ENCODE assay signal across 32 cellular contexts in the genomic region with DNA sequence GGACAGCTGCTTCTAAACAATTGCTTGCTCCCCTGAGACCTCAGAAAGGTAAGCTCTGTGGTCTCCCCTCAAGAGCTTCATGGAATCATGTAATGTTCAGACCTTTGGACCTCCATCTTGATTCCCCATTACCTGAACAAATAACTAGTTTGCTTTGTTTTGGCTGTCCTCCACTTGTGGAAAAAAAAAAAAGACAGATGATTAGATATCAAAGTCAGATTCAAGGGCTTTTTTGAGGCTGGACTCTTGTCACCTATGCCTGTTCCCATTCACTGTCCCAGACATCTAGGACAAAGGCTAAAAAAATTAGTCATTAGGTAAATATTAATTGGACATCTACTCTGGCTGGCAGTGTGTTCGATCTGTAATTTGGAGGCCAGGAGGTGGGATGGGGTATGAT. TPM values are rescaled to one million over a fixed set of nuclear protein-coding genes. Genes with fewer than 3 reads are reported as not detected.
"Had no signal": no experiment of that assay in that cellular context is flagged by ENCODE, and none has a peak within 500 bp of the region (broad histone marks: within the 10 kb centered on the region; RNA-seq: fewer than 3 reads in every experiment).

No MANE protein-coding gene starts in this region.

- H3K27ac Mint-ChIP-seq: activated CD4-positive, alpha-beta memory T cell treated with anti-CD3 and anti-CD28 coated beads for 36 hours; activated CD4-positive, alpha-beta T cell treated with anti-CD3 and anti-CD28 coated beads for 36 hours; activated CD4-positive, alpha-beta T cell treated with anti-CD3 and anti-CD28 coated beads, Interleukin-2, amount 10 ng/mL, durations not matched to agents 24 days and 14 days; activated CD8-positive, alpha-beta memory T cell treated with anti-CD3 and anti-CD28 coated beads, Interleukin-2, amount 10 ng/mL, durations not matched to agents 7 days and 5 days; activated CD8-positive, alpha-beta T cell treated with anti-CD3 and anti-CD28 coated beads, Interleukin-2, amount 10 ng/mL, durations not matched to agents 7 days and 5 days; activated naive CD4-positive, alpha-beta T cell treated with anti-CD3 and anti-CD28 coated beads for 36 hours; activated naive CD4-positive, alpha-beta T cell treated with anti-CD3 and anti-CD28 coated beads, Interleukin-2, amount 50 U/mL, for 24 hours; activated naive CD8-positive, alpha-beta T cell treated with anti-CD3 and anti-CD28 coated beads, Interleukin-2, amount 10 ng/mL, durations not matched to agents 7 days and 5 days; activated T-helper 1 cell treated with anti-CD3 and anti-CD28 coated beads, Interleukin-12 subunit alpha, Interleukin-12 subunit beta, Interleukin-2, Interleukin-4 antibody, amounts not matched to agents 30 ng/mL and 10 ng/mL and 1 ng/mL, durations not matched to agents 14 hours and 24 hours and 36 hours; activated T-helper 2 cell treated with anti-CD3 and anti-CD28 coated beads, Interferon-gamma antibody, Interleukin-2, Interleukin-4, amounts not matched to agents 10 μg/mL and 5 μg/mL and 100 μg/mL, durations not matched to agents 14 hours and 24 hours and 36 hours; effector memory CD8-positive, alpha-beta T cell had no signal

- H3K4me3 Mint-ChIP-seq: activated CD4-positive, alpha-beta memory T cell treated with anti-CD3 and anti-CD28 coated beads for 36 hours; activated CD4-positive, alpha-beta T cell treated with anti-CD3 and anti-CD28 coated beads for 36 hours; activated CD4-positive, alpha-beta T cell treated with anti-CD3 and anti-CD28 coated beads, Interleukin-2, amount 10 ng/mL, durations not matched to agents 24 days and 14 days; activated CD8-positive, alpha-beta memory T cell treated with anti-CD3 and anti-CD28 coated beads, Interleukin-2, amount 10 ng/mL, durations not matched to agents 7 days and 5 days; activated CD8-positive, alpha-beta T cell treated with anti-CD3 and anti-CD28 coated beads, Interleukin-2, amount 10 ng/mL, durations not matched to agents 7 days and 5 days; activated naive CD4-positive, alpha-beta T cell treated with anti-CD3 and anti-CD28 coated beads for 36 hours; activated naive CD4-positive, alpha-beta T cell treated with anti-CD3 and anti-CD28 coated beads, Interleukin-2, amount 50 U/mL, for 24 hours; activated naive CD8-positive, alpha-beta T cell treated with anti-CD3 and anti-CD28 coated beads, Interleukin-2, amount 10 ng/mL, durations not matched to agents 7 days and 5 days; activated T-helper 1 cell treated with anti-CD3 and anti-CD28 coated beads, Interleukin-12 subunit alpha, Interleukin-12 subunit beta, Interleukin-2, Interleukin-4 antibody, amounts not matched to agents 30 ng/mL and 10 ng/mL and 1 ng/mL, durations not matched to agents 14 hours and 24 hours and 36 hours; effector memory CD8-positive, alpha-beta T cell had no signal

- H3K36me3 ChIP-seq: esophagus muscularis mucosa, gastrocnemius medialis had no signal

- ATAC-seq: activated CD4-positive, alpha-beta T cell treated with anti-CD3 and anti-CD28 coated beads for 36 hours; activated CD8-positive, alpha-beta memory T cell treated with anti-CD3 and anti-CD28 coated beads, Interleukin-2, amount 10 ng/mL, durations not matched to agents 7 days and 5 days; activated CD8-positive, alpha-beta T cell treated with anti-CD3 and anti-CD28 coated beads, Interleukin-2, amount 10 ng/mL, durations not matched to agents 7 days and 5 days; body of pancreas; effector memory CD8-positive, alpha-beta T cell; foreskin keratinocyte; gastrocnemius medialis had no signal

- FAIRE-seq: colon had no signal

- H3K27ac ChIP-seq: body of pancreas, esophagus muscularis mucosa, foreskin keratinocyte, gastrocnemius medialis had no signal

- H3K4me3 ChIP-seq: body of pancreas, esophagus muscularis mucosa, gastrocnemius medialis had no signal

- H3K9me3 ChIP-seq: body of pancreas, esophagus muscularis mucosa, gastrocnemius medialis had no signal

- H3K36me3 Mint-ChIP-seq: activated CD4-positive, alpha-beta memory T cell treated with anti-CD3 and anti-CD28 coated beads for 36 hours; activated CD8-positive, alpha-beta memory T cell treated with anti-CD3 and anti-CD28 coated beads, Interleukin-2, amount 10 ng/mL, durations not matched to agents 7 days and 5 days; activated naive CD4-positive, alpha-beta T cell treated with anti-CD3 and anti-CD28 coated beads, Interleukin-2, amount 50 U/mL, for 24 hours; activated naive CD8-positive, alpha-beta T cell treated with anti-CD3 and anti-CD28 coated beads, Interleukin-2, amount 10 ng/mL, durations not matched to agents 7 days and 5 days had no signal

- H3K4me1 ChIP-seq: esophagus muscularis mucosa, foreskin keratinocyte, gastrocnemius medialis had no signal

- H3K27me3 ChIP-seq: body of pancreas, esophagus muscularis mucosa, foreskin keratinocyte, gastrocnemius medialis had no signal

- H3K27me3 Mint-ChIP-seq: activated CD4-positive, alpha-beta memory T cell treated with anti-CD3 and anti-CD28 coated beads for 36 hours; activated CD4-positive, alpha-beta T cell treated with anti-CD3 and anti-CD28 coated beads for 36 hours; activated CD4-positive, alpha-beta T cell treated with anti-CD3 and anti-CD28 coated beads, Interleukin-2, amount 10 ng/mL, durations not matched to agents 24 days and 14 days; activated CD8-positive, alpha-beta memory T cell treated with anti-CD3 and anti-CD28 coated beads, Interleukin-2, amount 10 ng/mL, durations not matched to agents 7 days and 5 days; activated naive CD4-positive, alpha-beta T cell treated with anti-CD3 and anti-CD28 coated beads, Interleukin-2, amount 50 U/mL, for 24 hours; activated naive CD8-positive, alpha-beta T cell treated with anti-CD3 and anti-CD28 coated beads, Interleukin-2, amount 10 ng/mL, durations not matched to agents 7 days and 5 days; effector memory CD8-positive, alpha-beta T cell had no signal

- DNase-seq: activated CD4-positive, alpha-beta memory T cell treated with anti-CD3 and anti-CD28 coated beads for 36 hours; activated CD4-positive, alpha-beta T cell treated with anti-CD3 and anti-CD28 coated beads for 36 hours; activated CD4-positive, alpha-beta T cell treated with anti-CD3 and anti-CD28 coated beads, Interleukin-2, amount 10 ng/mL, durations not matched to agents 24 days and 14 days; activated CD4-positive, CD25-positive, alpha-beta regulatory T cell; activated CD4-positive, CD25-positive, alpha-beta regulatory T cell treated with anti-CD3 and anti-CD28 coated beads, Interleukin-2, amount 50 U/mL, for 72 hours; activated CD8-positive, alpha-beta memory T cell treated with anti-CD3 and anti-CD28 coated beads, Interleukin-2, amount 10 ng/mL, durations not matched to agents 7 days and 5 days; activated CD8-positive, alpha-beta memory T cell treated with anti-CD3 and anti-CD28 coated beads, Interleukin-2, amount 50 U/mL, for 4 hours; activated CD8-positive, alpha-beta T cell treated with anti-CD3 and anti-CD28 coated beads, Interleukin-2, amount 10 ng/mL, durations not matched to agents 7 days and 5 days; activated effector memory CD4-positive, alpha-beta T cell treated with anti-CD3 and anti-CD28 coated beads, Interleukin-2, amount 50 U/mL, for 16 hours; activated naive CD4-positive, alpha-beta T cell treated with anti-CD3 and anti-CD28 coated beads for 36 hours; activated naive CD8-positive, alpha-beta T cell treated with anti-CD3 and anti-CD28 coated beads, Interleukin-2, amount 10 ng/mL, durations not matched to agents 7 days and 5 days; activated T-cell treated with anti-CD3 and anti-CD28 coated beads, Interleukin-2, amount 50 U/mL, for 1 hour; activated T-cell treated with anti-CD3 and anti-CD28 coated beads, Interleukin-2, amount 50 U/mL, for 48 hours; amniotic stem cell; anterior cingulate cortex; body of pancreas; caudate nucleus; cortex of kidney; dermis blood vessel endothelial cell; effector CD4-positive, alpha-beta T cell; effector memory CD8-positive, alpha-beta T cell; erythroblast; foreskin keratinocyte; gastrocnemius medialis; T-helper 2 cell had no signal

- H3K9me3 Mint-ChIP-seq: activated CD4-positive, alpha-beta memory T cell treated with anti-CD3 and anti-CD28 coated beads for 36 hours; activated CD4-positive, alpha-beta T cell treated with anti-CD3 and anti-CD28 coated beads, Interleukin-2, amount 10 ng/mL, durations not matched to agents 24 days and 14 days; activated naive CD4-positive, alpha-beta T cell treated with anti-CD3 and anti-CD28 coated beads for 36 hours; activated naive CD4-positive, alpha-beta T cell treated with anti-CD3 and anti-CD28 coated beads, Interleukin-2, amount 50 U/mL, for 24 hours; activated naive CD8-positive, alpha-beta T cell treated with anti-CD3 and anti-CD28 coated beads, Interleukin-2, amount 10 ng/mL, durations not matched to agents 7 days and 5 days; activated T-helper 1 cell treated with anti-CD3 and anti-CD28 coated beads, Interleukin-12 subunit alpha, Interleukin-12 subunit beta, Interleukin-2, Interleukin-4 antibody, amounts not matched to agents 30 ng/mL and 10 ng/mL and 1 ng/mL, durations not matched to agents 14 hours and 24 hours and 36 hours; activated T-helper 2 cell treated with anti-CD3 and anti-CD28 coated beads, Interferon-gamma antibody, Interleukin-2, Interleukin-4, amounts not matched to agents 10 μg/mL and 5 μg/mL and 100 μg/mL, durations not matched to agents 14 hours and 24 hours and 36 hours; effector memory CD8-positive, alpha-beta T cell had no signal

RNA-seq across cellular contexts. Expression of gene TMEM255A, which starts 13.3 kb away (rescaled TPM):
- total RNA-seq: activated CD4-positive, alpha-beta memory T cell treated with anti-CD3 and anti-CD28 coated beads for 36 hours; activated CD4-positive, alpha-beta T cell treated with anti-CD3 and anti-CD28 coated beads for 36 hours; activated CD4-positive, alpha-beta T cell treated with anti-CD3 and anti-CD28 coated beads, Interleukin-2, amount 10 ng/mL, durations not matched to agents 24 days and 14 days; activated CD8-positive, alpha-beta memory T cell treated with anti-CD3 and anti-CD28 coated beads for 36 hours; activated CD8-positive, alpha-beta T cell treated with anti-CD3 and anti-CD28 coated beads, Interleukin-2, amount 10 ng/mL, durations not matched to agents 7 days and 5 days; activated naive CD4-positive, alpha-beta T cell treated with anti-CD3 and anti-CD28 coated beads for 36 hours; activated T-helper 1 cell treated with anti-CD3 and anti-CD28 coated beads, Interleukin-12 subunit alpha, Interleukin-12 subunit beta, Interleukin-2, Interleukin-4 antibody, amounts not matched to agents 30 ng/mL and 10 ng/mL and 1 ng/mL, durations not matched to agents 14 hours and 24 hours and 36 hours; activated T-helper 2 cell treated with anti-CD3 and anti-CD28 coated beads, Interferon-gamma antibody, Interleukin-2, Interleukin-4, amounts not matched to agents 10 μg/mL and 5 μg/mL and 100 μg/mL, durations not matched to agents 14 hours and 24 hours and 36 hours; dermis blood vessel endothelial cell; T-helper 1 cell treated with Interleukin-12 subunit alpha and Interleukin-12 subunit beta and Interleukin-4 antibody, amounts not matched to agents 30 ng/mL and 1 ng/mL, for 36 hours had no signal
- polyA plus RNA-seq: foreskin keratinocyte had no signal
